ENCODE assay signal across 19 cellular contexts in genomic region chr2:198448803-198449202, GRCh38.
A peak's percentile ranks its signal among the peaks of the same experiment; 100 is the strongest.
DNase-seq lines count a peak whose midpoint lies in the region; ATAC-seq and TF ChIP-seq lines count a peak whose summit lies in the region.
"Had no signal": no experiment of that assay in that cellular context is flagged by ENCODE, and none has a peak within 500 bp of the region (broad histone marks: within the 10 kb centered on the region; RNA-seq: fewer than 3 reads in every experiment).

No MANE protein-coding gene starts in this region.

- intact Hi-C loops in OCI-LY7 (cut with micrococcal nuclease; ENCODE audit: unreplicated experiment), result no loop called here

- H3K27ac ChIP-seq in GM23248 (no peak overlapping the region), OCI-LY7 (ENCODE audit: low read depth, low read length, poor library complexity, severe bottlenecking) (no peak overlapping the region), epithelial cell of prostate (peak overlapping the region; percentile 85), osteoblast (ENCODE audit: low read depth, low read length) (no peak overlapping the region)
- H3K27ac ChIP-seq: KMS-11, Peyer's patch had no signal

- in situ Hi-C loops in GM23248 (cut with MboI), result no loop called here

- H3K79me2 ChIP-seq in GM23248 (ENCODE audit: insufficient read depth), result no peaks in the 10 kb centered on the region
- H3K79me2 ChIP-seq in OCI-LY7 (ENCODE audit: insufficient read depth, low read depth, low read length), result no peaks in the 10 kb centered on the region
- H3K79me2 ChIP-seq in osteoblast (ENCODE audit: insufficient read depth, low read length), result no peaks in the 10 kb centered on the region

- H3K9me3 ChIP-seq in GM23248 (ENCODE audit: low read depth), result no peaks in the 10 kb centered on the region
- H3K9me3 ChIP-seq in OCI-LY7 (ENCODE audit: low read length), result no peaks in the 10 kb centered on the region
- no peaks in the 10 kb centered on the region for H3K9me3 ChIP-seq in osteoblast (ENCODE audit: low read depth, low read length)
- H3K9me3 ChIP-seq: Peyer's patch had no signal

- H3K4me1 ChIP-seq in GM23248 (ENCODE audit: insufficient read depth) (no peaks in the 10 kb centered on the region), OCI-LY7 (ENCODE audit: insufficient read depth, low read length, poor library complexity, severe bottlenecking) (peaks cover 24% of the 10 kb centered on the region), osteoblast (ENCODE audit: insufficient read depth, low read length) (no peaks in the 10 kb centered on the region)

- H3K4me3 ChIP-seq in GM23248 (no peak overlapping the region), OCI-LY7 (ENCODE audit: low read depth, low read length, poor library complexity, severe bottlenecking) (no peak overlapping the region), osteoblast (ENCODE audit: insufficient read depth, low read length) (no peak overlapping the region)
- H3K4me3 ChIP-seq: Peyer's patch had no signal

- TF ChIP-seq CTCF in OCI-LY7 (conservative IDR thresholded peaks at IDR 0.05; ENCODE audit: low read length) (no peak), osteoblast (IDR thresholded peaks at IDR 0.05; ENCODE audit: extremely low read depth, low read depth, low read length) (no peak)

- CTCF ChIA-PET in OCI-LY7 (lab: Charles Lee; ENCODE audit: unreplicated experiment), result no interaction called here

- BruUV-seq in OCI-LY7 (replicated peaks; lab: Mats Ljungman, UMichigan), result no TSS peak

- H3K4me2 ChIP-seq in GM23248 (ENCODE audit: unreplicated experiment), result no peak overlapping the region
- H3K4me2 ChIP-seq in OCI-LY7 (ENCODE audit: low read length), result no peak overlapping the region
- no peak overlapping the region for H3K4me2 ChIP-seq in osteoblast (ENCODE audit: insufficient read depth, low read length)
- H3K4me2 ChIP-seq: KMS-11 had no signal

- no peaks in the 10 kb centered on the region for H4K20me1 ChIP-seq in GM23248 (ENCODE audit: insufficient read depth)
- H4K20me1 ChIP-seq in OCI-LY7 (ENCODE audit: insufficient read depth, low read length), result no peaks in the 10 kb centered on the region
- H4K20me1 ChIP-seq in osteoblast (ENCODE audit: insufficient read depth, low read length), result no peaks in the 10 kb centered on the region

- no peaks in the 10 kb centered on the region for H3F3A ChIP-seq in GM23248 (ENCODE audit: insufficient read depth)

- POLR2A ChIA-PET in OCI-LY7 (lab: Charles Lee), result interaction anchor here (0.6 kb wide), 1 partner anchor 201 kb away, joined by 3 read pairs; no protein-coding TSS in a partner anchor

- H3K9me2 ChIP-seq in GM23248 (ENCODE audit: insufficient read depth) (no peaks in the 10 kb centered on the region), OCI-LY7 (ENCODE audit: insufficient read depth, low read length) (no peaks in the 10 kb centered on the region)

- WGBS in GM23248 (ENCODE audit: low coverage in 1 of 2, low lambda C conversion rate in 2 of 2, missing lambda C conversion rate in 2 of 2), 2 experiments, result 79 to 92% methylated on average over 1 of the region's 1 CpG

- no peak overlapping the region; the same call in 1 of the 2 replicates for H2AFZ ChIP-seq in GM23248
- H2AFZ ChIP-seq in OCI-LY7 (ENCODE audit: low read length), result peak overlapping the region; percentile 58; the same call in 1 of the 2 replicates
- peak overlapping the region; percentile 76 for H2AFZ ChIP-seq in osteoblast (ENCODE audit: low read length)

- peak; percentile 18 for DNase-seq in GM23248
- no peak for DNase-seq in OCI-LY7 (ENCODE audit: low spot score)
- DNase-seq in epithelial cell of prostate (ENCODE audit: low read depth, low spot score), result peak; percentile 90
- DNase-seq in osteoblast (ENCODE audit: insufficient read length, low spot score, missing footprints), result no peak
- no peak for DNase-seq in SIG-M5 treated with dmso at 0.1 percent for 504 hours (lab: John Stamatoyannopoulos, UW; ENCODE audit: unreplicated experiment)
- DNase-seq in AG08395 (ENCODE audit: low spot score), result no peak
- DNase-seq: GDM1; IMR-90; NCI-H1105; NCI-H146; NCI-H2029; NCI-H226; NCI-H510A treated with DMSO at 0.1 percent for 48 hours; NCI-H748 treated with DMSO at 0.1 percent for 48 hours; NK-92 treated with Interleukin-12 subunit alpha and Interleukin-12 subunit beta, amount 100 ng/mL, for 24 hours; Peyer's patch had no signal

- H3K27me3 ChIP-seq in GM23248 (replicated peaks; ENCODE audit: insufficient read depth) (no peaks in the 10 kb centered on the region), osteoblast (ENCODE audit: insufficient read depth, low read length) (no peaks in the 10 kb centered on the region)
- H3K27me3 ChIP-seq: Peyer's patch had no signal

- H3K36me3 ChIP-seq in GM23248 (ENCODE audit: low read depth) (no peaks in the 10 kb centered on the region), OCI-LY7 (ENCODE audit: insufficient read depth, low read length) (no peaks in the 10 kb centered on the region), osteoblast (ENCODE audit: insufficient read depth, low read length) (no peaks in the 10 kb centered on the region)
- H3K36me3 ChIP-seq: Peyer's patch had no signal

- no peak for ATAC-seq in GM21786 (IDR thresholded peaks at IDR 0.05; ENCODE audit: unreplicated experiment)
- ATAC-seq: Right ventricle myocardium inferior had no signal

- no peak overlapping the region for H3K9ac ChIP-seq in GM23248
- H3K9ac ChIP-seq: KMS-11 had no signal

Comparison
In these comparisons a context has a peak if more than half of its experiments do, and no peak if none do; other contexts are left out.
1. DNase-seq: peak in GM23248 (single experiment) and epithelial cell of prostate (single experiment); none in OCI-LY7 (single experiment), osteoblast (single experiment), SIG-M5 treated with dmso at 0.1 percent for 504 hours (single experiment) and AG08395 (single experiment).